In the genomic region with DNA sequence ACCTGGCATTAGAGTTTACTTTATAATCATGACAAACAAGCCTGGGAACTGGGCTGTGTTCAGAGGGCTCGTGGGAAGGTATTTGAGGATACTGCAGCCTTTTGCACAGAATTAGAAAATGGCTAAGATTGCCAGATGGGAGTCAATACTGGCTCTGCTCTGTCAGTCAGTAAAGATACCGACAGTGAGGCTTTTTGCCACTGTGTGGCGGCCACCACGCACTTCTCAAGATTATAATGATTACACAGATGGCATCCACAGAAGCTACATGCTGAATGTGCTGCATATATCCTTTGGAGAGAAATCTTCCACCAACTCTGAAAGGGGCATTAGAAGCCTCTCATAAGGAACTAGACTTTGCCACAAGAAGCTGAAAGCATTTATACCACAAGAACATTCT, we compare ENCODE assay signal across 2 cellular contexts.
TF ChIP-seq lines count a peak whose summit lies in the region.

No MANE protein-coding gene starts in this region.

TF ChIP-seq in GM23338, 12 proteins besides CTCF, POLR2A, EP300 and RAD21 (continued from another document):
- TF ChIP-seq REST (IDR thresholded peaks at IDR 0.05; ENCODE audit: unreplicated experiment): no peak
- no peak for TF ChIP-seq ZNF114 (CRISPR knock-in tag; IDR thresholded peaks at IDR 0.05)
- no peak for TF ChIP-seq POLR2AphosphoS5 (IDR thresholded peaks at IDR 0.05; ENCODE audit: low read depth)
- TF ChIP-seq, protein P1, sequence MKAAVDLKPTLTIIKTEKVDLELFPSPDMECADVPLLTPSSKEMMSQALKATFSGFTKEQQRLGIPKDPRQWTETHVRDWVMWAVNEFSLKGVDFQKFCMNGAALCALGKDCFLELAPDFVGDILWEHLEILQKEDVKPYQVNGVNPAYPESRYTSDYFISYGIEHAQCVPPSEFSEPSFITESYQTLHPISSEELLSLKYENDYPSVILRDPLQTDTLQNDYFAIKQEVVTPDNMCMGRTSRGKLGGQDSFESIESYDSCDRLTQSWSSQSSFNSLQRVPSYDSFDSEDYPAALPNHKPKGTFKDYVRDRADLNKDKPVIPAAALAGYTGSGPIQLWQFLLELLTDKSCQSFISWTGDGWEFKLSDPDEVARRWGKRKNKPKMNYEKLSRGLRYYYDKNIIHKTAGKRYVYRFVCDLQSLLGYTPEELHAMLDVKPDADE (IDR thresholded peaks at IDR 0.05): no peak
- TF ChIP-seq CREB1 (CRISPR knock-in tag; IDR thresholded peaks at IDR 0.05; ENCODE audit: low read depth): no peak
- TF ChIP-seq ZNF462 (CRISPR knock-in tag; IDR thresholded peaks at IDR 0.05): no peak
- no peak for TF ChIP-seq ZNF331 (CRISPR knock-in tag; IDR thresholded peaks at IDR 0.05; ENCODE audit: low read depth)

TF ChIP-seq in neural cell, 6 proteins besides CTCF, POLR2A, EP300 and RAD21 (continued from another document):
- TF ChIP-seq REST (IDR thresholded peaks at IDR 0.05; ENCODE audit: borderline replicate concordance): no peak
